ENCODE assay signal across 1 cellular context in genomic region chr19:7852851-7853759, GRCh38.
TF ChIP-seq lines count a peak whose summit lies in the region.

No MANE protein-coding gene starts in this region.

TF ChIP-seq in K562, 482 proteins besides CTCF, POLR2A, EP300 and RAD21 (continued from another document and continues in another):
- TF ChIP-seq ZNF511 (CRISPR knock-in tag; IDR thresholded peaks at IDR 0.05), result no peak
- TF ChIP-seq TRIM28 (IDR thresholded peaks at IDR 0.05), result no peak
- TF ChIP-seq E2F6 (IDR thresholded peaks at IDR 0.05; ENCODE audit: borderline replicate concordance in 1 of 2, extremely low read depth in 1 of 2, insufficient read depth in 1 of 2, insufficient read length in 1 of 2, low read depth in 1 of 2, low read length in 1 of 2, poor library complexity in 1 of 2, severe bottlenecking in 1 of 2), result peak in 1 of 2 experiments; percentile 8
- TF ChIP-seq PTRF (tag; IDR thresholded peaks at IDR 0.05), result no peak
- no peak for TF ChIP-seq FOS (IDR thresholded peaks at IDR 0.05; ENCODE audit: extremely low read depth, insufficient read length)
- 0 out of 2 replicates have a peak, but pooled peaks have one; percentile 34 for TF ChIP-seq NR4A1 (CRISPR knock-in tag; IDR thresholded peaks at IDR 0.05)
- TF ChIP-seq NR4A1 (tag; IDR thresholded peaks at IDR 0.05), result no peak
- TF ChIP-seq MBD1 (CRISPR knock-in tag; IDR thresholded peaks at IDR 0.05), result no peak
- no peak for TF ChIP-seq BRD9 (IDR thresholded peaks at IDR 0.05; ENCODE audit: low read depth, partially characterized antibody)
- no peak for TF ChIP-seq ZNF583 (CRISPR knock-in tag; IDR thresholded peaks at IDR 0.05)
- no peak for TF ChIP-seq RNF2 (IDR thresholded peaks at IDR 0.05)
- TF ChIP-seq THRB (CRISPR knock-in tag; conservative IDR thresholded peaks at IDR 0.05), result no peak
- TF ChIP-seq TEAD4 (IDR thresholded peaks at IDR 0.05; ENCODE audit: low read length), result peak; percentile 20; the same call in 1 of the 2 replicates
- TF ChIP-seq TEAD4 (CRISPR knock-in tag; IDR thresholded peaks at IDR 0.05; ENCODE audit: borderline replicate concordance), result no peak
- no peak for TF ChIP-seq RERE (CRISPR knock-in tag; IDR thresholded peaks at IDR 0.05; ENCODE audit: borderline replicate concordance)
- TF ChIP-seq ZNF121 (CRISPR knock-in tag; conservative IDR thresholded peaks at IDR 0.05), result no peak
- TF ChIP-seq TEAD1 (CRISPR knock-in tag; IDR thresholded peaks at IDR 0.05), result no peak
- no peak for TF ChIP-seq PHB2 (IDR thresholded peaks at IDR 0.05; ENCODE audit: low read depth)
- TF ChIP-seq ID3 (CRISPR knock-in tag; IDR thresholded peaks at IDR 0.05), result no peak
- no peak for TF ChIP-seq ID3 (tag; IDR thresholded peaks at IDR 0.05)
- no peak for TF ChIP-seq HNRNPK (IDR thresholded peaks at IDR 0.05; ENCODE audit: low read depth, low read length, poor library complexity, severe bottlenecking)
- no peak for TF ChIP-seq ZNF699 (CRISPR knock-in tag; IDR thresholded peaks at IDR 0.05; ENCODE audit: insufficient replicate concordance)
- TF ChIP-seq GATA2 (CRISPR knock-in tag; IDR thresholded peaks at IDR 0.05), result no peak
- peak; percentile 43 for TF ChIP-seq PCBP1 (IDR thresholded peaks at IDR 0.05; ENCODE audit: low read depth, low read length, poor library complexity, severe bottlenecking)
- TF ChIP-seq ZBTB7A (IDR thresholded peaks at IDR 0.05; ENCODE audit: borderline replicate concordance, control insufficient read depth, low read depth, low read length), result peak; percentile 89
- no peak for TF ChIP-seq SMAD3 (CRISPR knock-in tag; conservative IDR thresholded peaks at IDR 0.05)
- TF ChIP-seq MLX (CRISPR knock-in tag; conservative IDR thresholded peaks at IDR 0.05), result no peak
- TF ChIP-seq AFF4 (CRISPR knock-in tag; IDR thresholded peaks at IDR 0.05), result no peak
- no peak for TF ChIP-seq ZNF354B (CRISPR knock-in tag; IDR thresholded peaks at IDR 0.05)
- peak; percentile 69 for TF ChIP-seq SMC3 (conservative IDR thresholded peaks at IDR 0.05; ENCODE audit: insufficient read depth, low read depth, low read length)
- peak; percentile 35 for TF ChIP-seq ZBTB33 (CRISPR knock-in tag; IDR thresholded peaks at IDR 0.05)
- TF ChIP-seq ZNF707 (CRISPR knock-in tag; conservative IDR thresholded peaks at IDR 0.05), result no peak
- no peak for TF ChIP-seq NR1H2 (CRISPR knock-in tag; IDR thresholded peaks at IDR 0.05)
- TF ChIP-seq MCM7 (IDR thresholded peaks at IDR 0.05), result no peak
- no peak for TF ChIP-seq ELF4 (CRISPR knock-in tag; IDR thresholded peaks at IDR 0.05)
- no peak for TF ChIP-seq MITF (IDR thresholded peaks at IDR 0.05)
